Comparison of ENCODE assay signal across 10 cellular contexts in the genomic region with DNA sequence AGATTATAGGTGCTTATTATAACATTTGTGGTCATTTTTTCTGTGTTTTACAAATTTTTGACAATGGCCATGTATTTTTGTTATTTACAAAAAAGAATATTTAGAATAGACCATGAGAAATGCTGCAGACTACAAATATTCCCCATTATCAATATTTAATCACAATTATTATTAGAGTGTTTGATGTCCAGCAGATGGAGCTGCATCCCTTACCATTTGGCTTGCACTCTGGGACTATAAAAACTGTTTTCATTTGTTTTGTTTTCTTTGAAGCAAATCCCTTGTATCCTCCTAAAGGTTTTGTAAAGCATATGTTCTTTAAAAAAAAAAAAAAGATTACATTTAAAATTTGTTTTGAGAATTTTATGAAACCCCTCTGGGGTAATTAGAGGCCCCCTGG.
DNase-seq lines count a peak whose midpoint lies in the region; ATAC-seq, FAIRE-seq and TF ChIP-seq lines count a peak whose summit lies in the region.
"Had no signal": no experiment of that assay in that cellular context is flagged by ENCODE, and none has a peak within 500 bp of the region (broad histone marks: within the 10 kb centered on the region; RNA-seq: fewer than 3 reads in every experiment).

No MANE protein-coding gene starts in this region.

- FAIRE-seq in D721Med (lab: Jason Lieb, UNC), result no peak

- no peak for ATAC-seq in HG03457 (IDR thresholded peaks at IDR 0.05; ENCODE audit: unreplicated experiment)

- H3K4me1 Mint-ChIP-seq in brain, result peaks cover 36% of the 10 kb centered on the region

- TF ChIP-seq CTCF in D721Med (IDR thresholded peaks at IDR 0.05; ENCODE audit: insufficient read depth, missing control alignments), result peak; percentile 30
- peak; percentile 69 to 71 for TF ChIP-seq CTCF in brain (conservative IDR thresholded peaks at IDR 0.05)

- no peak for DNase-seq in D721Med (ENCODE audit: insufficient read length, low spot score)
- peak; percentile 21 for DNase-seq in HT-29 (ENCODE audit: low spot score)
- peak; percentile 2 for DNase-seq in midbrain (lab: John Stamatoyannopoulos, UW)
- no peak for DNase-seq in activated CD8-positive, alpha-beta memory T cell treated with anti-CD3 and anti-CD28 coated beads for 24 hours
- DNase-seq in NCI-H2029 treated with DMSO at 0.1 percent for 48 hours (lab: John Stamatoyannopoulos, UW), result no peak
- no peak for DNase-seq in activated CD8-positive, alpha-beta memory T cell treated with anti-CD3 and anti-CD28 coated beads, Interleukin-2, amount 50 U/mL, for 48 hours

- no peaks in the 10 kb centered on the region for H3K36me3 Mint-ChIP-seq in brain

- no peak overlapping the region for H3K27ac Mint-ChIP-seq in brain
- H3K27ac Mint-ChIP-seq: activated T-helper 1 cell treated with anti-CD3 and anti-CD28 coated beads, Interleukin-12 subunit alpha, Interleukin-12 subunit beta, Interleukin-2, Interleukin-4 antibody, amounts not matched to agents 30 ng/mL and 10 ng/mL and 1 ng/mL, durations not matched to agents 14 hours and 24 hours and 36 hours; T-helper 1 cell treated with Interleukin-12 subunit alpha and Interleukin-12 subunit beta and Interleukin-4 antibody, amounts not matched to agents 30 μg/mL and 1 μg/mL, for 36 hours had no signal

- H3K4me3 Mint-ChIP-seq in brain, result no peak overlapping the region
- H3K4me3 Mint-ChIP-seq: activated T-helper 1 cell treated with anti-CD3 and anti-CD28 coated beads, Interleukin-12 subunit alpha, Interleukin-12 subunit beta, Interleukin-2, Interleukin-4 antibody, amounts not matched to agents 30 ng/mL and 10 ng/mL and 1 ng/mL, durations not matched to agents 14 hours and 24 hours and 36 hours; T-helper 1 cell treated with Interleukin-12 subunit alpha and Interleukin-12 subunit beta and Interleukin-4 antibody, amounts not matched to agents 30 μg/mL and 1 μg/mL, for 36 hours had no signal

- no peaks in the 10 kb centered on the region for H3K9me3 Mint-ChIP-seq in brain
- H3K9me3 Mint-ChIP-seq: activated T-helper 1 cell treated with anti-CD3 and anti-CD28 coated beads, Interleukin-12 subunit alpha, Interleukin-12 subunit beta, Interleukin-2, Interleukin-4 antibody, amounts not matched to agents 30 ng/mL and 10 ng/mL and 1 ng/mL, durations not matched to agents 14 hours and 24 hours and 36 hours; T-helper 1 cell treated with Interleukin-12 subunit alpha and Interleukin-12 subunit beta and Interleukin-4 antibody, amounts not matched to agents 30 μg/mL and 1 μg/mL, for 36 hours had no signal

- H3K27me3 Mint-ChIP-seq in brain, result no peaks in the 10 kb centered on the region

Comparison
In these comparisons a context has a peak if more than half of its experiments do, and no peak if none do; other contexts are left out.
1. DNase-seq: peak in HT-29 (single experiment) and midbrain (single experiment); none in D721Med (single experiment), activated CD8-positive, alpha-beta memory T cell treated with anti-CD3 and anti-CD28 coated beads for 24 hours (single experiment), NCI-H2029 treated with DMSO at 0.1 percent for 48 hours (single experiment) and activated CD8-positive, alpha-beta memory T cell treated with anti-CD3 and anti-CD28 coated beads, Interleukin-2, amount 50 U/mL, for 48 hours (single experiment).